ENCODE assay signal across 18 cellular contexts in genomic region chr18:48713302-48713701, GRCh38.
DNase-seq lines count a peak whose midpoint lies in the region; ATAC-seq and TF ChIP-seq lines count a peak whose summit lies in the region.
"Had no signal": no experiment of that assay in that cellular context is flagged by ENCODE, and none has a peak within 500 bp of the region (broad histone marks: within the 10 kb centered on the region; RNA-seq: fewer than 3 reads in every experiment).

No MANE protein-coding gene starts in this region.

- TF ChIP-seq CTCF in progenitor cell of endocrine pancreas (IDR thresholded peaks at IDR 0.05; ENCODE audit: unreplicated experiment), result no peak
- TF ChIP-seq CTCF in GM10266 (IDR thresholded peaks at IDR 0.05; ENCODE audit: control insufficient read depth, insufficient read depth, low read depth, missing control alignments), result no peak

- no peaks in the 10 kb centered on the region for H3K9me3 Mint-ChIP-seq in activated naive CD4-positive, alpha-beta T cell treated with anti-CD3 and anti-CD28 coated beads, Interleukin-2, amount 50 U/mL, for 24 hours
- H3K9me3 Mint-ChIP-seq in activated naive CD4-positive, alpha-beta T cell treated with anti-CD3 and anti-CD28 coated beads, Interleukin-2, amount 10 ng/mL, durations not matched to agents 7 days and 5 days, result no peaks in the 10 kb centered on the region
- no peaks in the 10 kb centered on the region for H3K9me3 Mint-ChIP-seq in progenitor cell of endocrine pancreas (ENCODE audit: low read depth)
- H3K9me3 Mint-ChIP-seq: neural crest cell; T-helper 2 cell treated with Interferon-gamma antibody and Interleukin-4, amounts not matched to agents 5 μg/mL and 100 μg/mL, for 36 hours had no signal

- H3K36me3 Mint-ChIP-seq in activated naive CD4-positive, alpha-beta T cell treated with anti-CD3 and anti-CD28 coated beads, Interleukin-2, amount 50 U/mL, for 24 hours, result no peaks in the 10 kb centered on the region
- no peaks in the 10 kb centered on the region for H3K36me3 Mint-ChIP-seq in activated naive CD4-positive, alpha-beta T cell treated with anti-CD3 and anti-CD28 coated beads, Interleukin-2, amount 10 ng/mL, durations not matched to agents 7 days and 5 days
- H3K36me3 Mint-ChIP-seq in progenitor cell of endocrine pancreas (ENCODE audit: insufficient read depth), result peaks cover 3% of the 10 kb centered on the region
- H3K36me3 Mint-ChIP-seq: activated CD8-positive, alpha-beta memory T cell treated with anti-CD3 and anti-CD28 coated beads, Interleukin-2, amount 10 ng/mL, durations not matched to agents 7 days and 5 days had no signal

- intact Hi-C loops in left ventricle myocardium superior (cut with micrococcal nuclease), result no loop called here

- CTCF ChIA-PET in activated naive CD4-positive, alpha-beta T cell treated with anti-CD3 and anti-CD28 coated beads, Interleukin-2, amount 10 ng/mL, durations not matched to agents 7 days and 5 days (lab: Charles Lee), result interaction anchor here (1.0 kb wide), 1 partner anchor 735 kb away, joined by 3 read pairs; no protein-coding TSS in a partner anchor

- DNase-seq in activated naive CD4-positive, alpha-beta T cell treated with anti-CD3 and anti-CD28 coated beads, Interleukin-2, amount 10 ng/mL, durations not matched to agents 7 days and 5 days, result no peak
- DNase-seq in left ventricle myocardium superior (peak; percentile 69), progenitor cell of endocrine pancreas (ENCODE audit: low spot score, unreplicated experiment) (no peak), ureter (ENCODE audit: low spot score) (peak; percentile 74), GM10266 (ENCODE audit: extremely low spot score) (no peak)
- DNase-seq: 8988T; activated CD8-positive, alpha-beta memory T cell treated with anti-CD3 and anti-CD28 coated beads, Interleukin-2, amount 10 ng/mL, durations not matched to agents 7 days and 5 days; activated effector memory CD4-positive, alpha-beta T cell treated with anti-CD3 and anti-CD28 coated beads, Interleukin-2, amount 50 U/mL, for 16 hours; cortex of kidney; H9; NCI-H146; SIG-M5; transverse colon had no signal

- H3K27ac Mint-ChIP-seq in activated naive CD4-positive, alpha-beta T cell treated with anti-CD3 and anti-CD28 coated beads, Interleukin-2, amount 50 U/mL, for 24 hours, result peak overlapping the region; percentile 46
- no peak overlapping the region for H3K27ac Mint-ChIP-seq in activated naive CD4-positive, alpha-beta T cell treated with anti-CD3 and anti-CD28 coated beads, Interleukin-2, amount 10 ng/mL, durations not matched to agents 7 days and 5 days
- peak overlapping the region; percentile 29 for H3K27ac Mint-ChIP-seq in progenitor cell of endocrine pancreas
- H3K27ac Mint-ChIP-seq: activated CD8-positive, alpha-beta memory T cell treated with anti-CD3 and anti-CD28 coated beads, Interleukin-2, amount 10 ng/mL, durations not matched to agents 7 days and 5 days; T-helper 2 cell treated with Interferon-gamma antibody and Interleukin-4, amounts not matched to agents 5 μg/mL and 100 μg/mL, for 36 hours had no signal

- ATAC-seq in left ventricle myocardium superior (peak; percentile 74), GM19035 (IDR thresholded peaks at IDR 0.05; ENCODE audit: unreplicated experiment) (no peak), GM21367 (IDR thresholded peaks at IDR 0.05; ENCODE audit: unreplicated experiment) (no peak)
- ATAC-seq: activated CD8-positive, alpha-beta memory T cell treated with anti-CD3 and anti-CD28 coated beads, Interleukin-2, amount 10 ng/mL, durations not matched to agents 7 days and 5 days had no signal

- H3K4me3 Mint-ChIP-seq in activated naive CD4-positive, alpha-beta T cell treated with anti-CD3 and anti-CD28 coated beads, Interleukin-2, amount 50 U/mL, for 24 hours, result no peak overlapping the region
- H3K4me3 Mint-ChIP-seq in activated naive CD4-positive, alpha-beta T cell treated with anti-CD3 and anti-CD28 coated beads, Interleukin-2, amount 10 ng/mL, durations not matched to agents 7 days and 5 days, result no peak overlapping the region
- H3K4me3 Mint-ChIP-seq in progenitor cell of endocrine pancreas (ENCODE audit: low read depth), result no peak overlapping the region
- H3K4me3 Mint-ChIP-seq: activated CD8-positive, alpha-beta memory T cell treated with anti-CD3 and anti-CD28 coated beads, Interleukin-2, amount 10 ng/mL, durations not matched to agents 7 days and 5 days; H9; neural crest cell; T-helper 2 cell treated with Interferon-gamma antibody and Interleukin-4, amounts not matched to agents 5 μg/mL and 100 μg/mL, for 36 hours had no signal

- no peaks in the 10 kb centered on the region for H3K27me3 Mint-ChIP-seq in activated naive CD4-positive, alpha-beta T cell treated with anti-CD3 and anti-CD28 coated beads, Interleukin-2, amount 50 U/mL, for 24 hours
- peaks cover 34% of the 10 kb centered on the region for H3K27me3 Mint-ChIP-seq in activated naive CD4-positive, alpha-beta T cell treated with anti-CD3 and anti-CD28 coated beads, Interleukin-2, amount 10 ng/mL, durations not matched to agents 7 days and 5 days
- no peaks in the 10 kb centered on the region for H3K27me3 Mint-ChIP-seq in progenitor cell of endocrine pancreas
- H3K27me3 Mint-ChIP-seq: activated CD8-positive, alpha-beta memory T cell treated with anti-CD3 and anti-CD28 coated beads, Interleukin-2, amount 10 ng/mL, durations not matched to agents 7 days and 5 days had no signal

- no peaks in the 10 kb centered on the region for H3K4me1 Mint-ChIP-seq in activated naive CD4-positive, alpha-beta T cell treated with anti-CD3 and anti-CD28 coated beads, Interleukin-2, amount 50 U/mL, for 24 hours
- H3K4me1 Mint-ChIP-seq in activated naive CD4-positive, alpha-beta T cell treated with anti-CD3 and anti-CD28 coated beads, Interleukin-2, amount 10 ng/mL, durations not matched to agents 7 days and 5 days, result peaks cover 3% of the 10 kb centered on the region
- H3K4me1 Mint-ChIP-seq in progenitor cell of endocrine pancreas (ENCODE audit: low read depth), result peaks cover 12% of the 10 kb centered on the region

Comparison
In these comparisons a context has a peak if more than half of its experiments do, and no peak if none do; other contexts are left out.
1. DNase-seq: peak in left ventricle myocardium superior (single experiment) and ureter (single experiment); none in activated naive CD4-positive, alpha-beta T cell treated with anti-CD3 and anti-CD28 coated beads, Interleukin-2, amount 10 ng/mL, durations not matched to agents 7 days and 5 days (single experiment), progenitor cell of endocrine pancreas (single experiment) and GM10266 (single experiment).